Comparison of ENCODE assay signal across 27 cellular contexts in the genomic region with DNA sequence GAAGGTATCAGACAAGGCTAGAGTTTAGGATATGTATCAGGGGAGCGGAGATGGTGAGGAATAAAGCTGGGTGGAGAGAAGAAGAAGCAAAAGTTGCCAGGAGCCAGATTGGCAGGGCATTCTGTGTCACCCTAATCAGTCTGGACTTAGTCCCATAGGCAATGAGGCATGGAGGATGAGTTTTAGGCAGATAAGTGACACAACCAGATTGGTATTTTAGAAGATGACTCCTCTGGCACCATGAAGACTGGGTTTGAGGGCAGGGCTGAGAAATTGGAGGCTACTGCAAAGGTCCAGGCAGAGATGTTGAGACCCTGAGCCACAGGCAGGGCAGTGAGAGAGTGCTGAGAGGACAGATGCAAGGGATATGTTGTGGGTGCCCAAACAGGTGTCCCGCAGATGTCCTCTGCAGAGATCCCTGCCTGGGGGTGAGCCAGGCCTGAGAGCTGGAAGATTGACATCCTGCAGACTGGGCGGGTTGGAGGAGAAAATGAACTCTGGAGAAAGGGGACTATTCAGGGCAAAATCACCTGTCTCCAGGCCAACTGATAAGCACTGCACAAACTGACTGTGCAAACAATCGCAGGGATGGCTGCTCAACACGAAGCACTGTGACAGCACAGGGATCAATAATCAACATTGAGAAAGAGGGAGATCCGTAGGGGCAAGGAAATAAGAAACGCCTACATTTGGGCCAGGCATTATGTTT. TPM values are rescaled to one million over a fixed set of nuclear protein-coding genes. Genes with fewer than 3 reads are reported as not detected.
DNase-seq lines count a peak whose midpoint lies in the region; ATAC-seq and TF ChIP-seq lines count a peak whose summit lies in the region.
"Had no signal": no experiment of that assay in that cellular context is flagged by ENCODE, and none has a peak within 500 bp of the region (broad histone marks: within the 10 kb centered on the region; RNA-seq: fewer than 3 reads in every experiment).

No MANE protein-coding gene starts in this region.

- H3K9me3 Mint-ChIP-seq in activated CD4-positive, alpha-beta memory T cell treated with anti-CD3 and anti-CD28 coated beads for 36 hours: no peaks in the 10 kb centered on the region
- H3K9me3 Mint-ChIP-seq: activated T-cell treated with anti-CD3 and anti-CD28 coated beads, Interleukin-2, amount 50 U/mL, for 72 hours; immature natural killer cell; neural progenitor cell had no signal

- intact Hi-C loops in body of pancreas (cut with DNase I): no loop called here
- intact Hi-C loops in activated CD4-positive, alpha-beta memory T cell treated with anti-CD3 and anti-CD28 coated beads for 36 hours (cut with micrococcal nuclease): no loop called here

- no peak overlapping the region for H3K4me3 ChIP-seq in HUES48 (ENCODE audit: low read depth, low read length)
- H3K4me3 ChIP-seq in body of pancreas: no peak overlapping the region
- H3K4me3 ChIP-seq: ascending aorta, dorsolateral prefrontal cortex, lower lobe of right lung, neural progenitor cell, tibial artery had no signal

- DNase-seq in EH (ENCODE audit: low read depth) (peak; percentile 51), body of pancreas (peak; percentile 29 to 57 (median 42)), myocyte (ENCODE audit: low read depth) (peak; percentile 29), pons (ENCODE audit: low spot score) (no peak)
- no peak for DNase-seq in activated CD4-positive, alpha-beta memory T cell treated with anti-CD3 and anti-CD28 coated beads for 36 hours
- DNase-seq: activated naive CD4-positive, alpha-beta T cell treated with anti-CD3 and anti-CD28 coated beads, Interleukin-2, amount 50 U/mL, for 16 hours; activated T-cell treated with anti-CD3 and anti-CD28 coated beads, Interleukin-2, amount 50 U/mL, for 72 hours; AML-193; central memory CD4-positive, alpha-beta T cell; dorsolateral prefrontal cortex; H7; immature natural killer cell; KBM-7; lower lobe of right lung; NCI-H187 treated with DMSO at 0.1 percent for 48 hours; NCI-H69; SIG-M5; stimulated activated CD4-positive, alpha-beta T cell treated with anti-CD3 and anti-CD28 coated beads, Interleukin-4, amount 100 ng/mL, for 1 hour; stimulated activated naive CD8-positive, alpha-beta T cell treated with anti-CD3 and anti-CD28 coated beads, Interleukin-15, Interleukin-2, amounts not matched to agents 100 U/mL and 50 U/mL, for 24 hours; T-helper 1 cell; tibial artery had no signal

- no peak for TF ChIP-seq CTCF in body of pancreas (IDR thresholded peaks at IDR 0.05)

- no peak overlapping the region for H3K9ac ChIP-seq in HUES48 (ENCODE audit: low read depth, low read length)
- H3K9ac ChIP-seq: neural progenitor cell had no signal

- H3K4me3 Mint-ChIP-seq in activated CD4-positive, alpha-beta memory T cell treated with anti-CD3 and anti-CD28 coated beads for 36 hours: no peak overlapping the region
- H3K4me3 Mint-ChIP-seq: activated T-cell treated with anti-CD3 and anti-CD28 coated beads, Interleukin-2, amount 50 U/mL, for 72 hours; immature natural killer cell; neural progenitor cell had no signal

- no peaks in the 10 kb centered on the region for H3K27me3 Mint-ChIP-seq in activated CD4-positive, alpha-beta memory T cell treated with anti-CD3 and anti-CD28 coated beads for 36 hours

- CTCF ChIA-PET in activated CD4-positive, alpha-beta memory T cell treated with anti-CD3 and anti-CD28 coated beads for 36 hours (lab: Charles Lee): interaction anchor here (1.0 to 1.2 kb wide), 2 partner anchors 20 to 22 kb away, joined by 4 to 5 read pairs; no protein-coding TSS in a partner anchor

- WGBS in body of pancreas, 2 donors: 25 to 32% methylated on average over 7 of the region's 7 CpGs

- ATAC-seq in body of pancreas (peak; percentile 84), GM21717 (IDR thresholded peaks at IDR 0.05; ENCODE audit: unreplicated experiment) (no peak)
- ATAC-seq: activated T-cell treated with anti-CD3 and anti-CD28 coated beads, Interleukin-2, amount 50 U/mL, for 72 hours; lower lobe of right lung; stimulated activated naive CD8-positive, alpha-beta T cell treated with anti-CD3 and anti-CD28 coated beads, Interleukin-15, Interleukin-2, amounts not matched to agents 100 U/mL and 50 U/mL, for 24 hours had no signal

- no peaks in the 10 kb centered on the region for H3K4me1 Mint-ChIP-seq in activated CD4-positive, alpha-beta memory T cell treated with anti-CD3 and anti-CD28 coated beads for 36 hours (ENCODE audit: low read depth)
- H3K4me1 Mint-ChIP-seq: immature natural killer cell, neural progenitor cell had no signal

- H3K27ac ChIP-seq in HUES48 (ENCODE audit: low read depth, low read length) (peak overlapping the region; percentile 26), body of pancreas (peak overlapping the region in 3 of 4 donors; percentile 6 to 67 (median 49))
- H3K27ac ChIP-seq: ascending aorta, dorsolateral prefrontal cortex, lower lobe of right lung, neural progenitor cell, tibial artery had no signal

- no peak for TF ChIP-seq POLR2A in body of pancreas (IDR thresholded peaks at IDR 0.05)

- H3K27ac Mint-ChIP-seq in activated CD4-positive, alpha-beta memory T cell treated with anti-CD3 and anti-CD28 coated beads for 36 hours: no peak overlapping the region
- H3K27ac Mint-ChIP-seq: activated T-cell treated with anti-CD3 and anti-CD28 coated beads, Interleukin-2, amount 50 U/mL, for 72 hours; immature natural killer cell; neural progenitor cell had no signal

- H3K27me3 ChIP-seq in HUES48 (ENCODE audit: control insufficient read depth, insufficient read depth, low read length) (peaks cover 11% of the 10 kb centered on the region), body of pancreas (no peaks in the 10 kb centered on the region)
- H3K27me3 ChIP-seq: ascending aorta, tibial artery had no signal

- H3K36me3 Mint-ChIP-seq in activated CD4-positive, alpha-beta memory T cell treated with anti-CD3 and anti-CD28 coated beads for 36 hours: no peaks in the 10 kb centered on the region
- H3K36me3 Mint-ChIP-seq: immature natural killer cell, neural progenitor cell had no signal

- no peaks in the 10 kb centered on the region for H3K9me3 ChIP-seq in HUES48 (ENCODE audit: control insufficient read depth, insufficient read depth, low read length)
- no peaks in the 10 kb centered on the region for H3K9me3 ChIP-seq in body of pancreas
- H3K9me3 ChIP-seq: ascending aorta, lower lobe of right lung, tibial artery had no signal

- no peaks in the 10 kb centered on the region for H3K36me3 ChIP-seq in HUES48 (ENCODE audit: control insufficient read depth, insufficient read depth, low read length)
- no peaks in the 10 kb centered on the region for H3K36me3 ChIP-seq in body of pancreas (replicated peaks in 1 of 2; ENCODE audit: insufficient read depth in 1 of 2, low read depth in 2 of 2)
- H3K36me3 ChIP-seq: ascending aorta, lower lobe of right lung, neural progenitor cell, tibial artery had no signal

- H3K4me1 ChIP-seq in HUES48 (ENCODE audit: control insufficient read depth, insufficient read depth, low read length) (no peaks in the 10 kb centered on the region), body of pancreas (peaks cover 37% of the 10 kb centered on the region)
- H3K4me1 ChIP-seq: ascending aorta, lower lobe of right lung, neural progenitor cell had no signal

- POLR2A ChIA-PET in activated CD4-positive, alpha-beta memory T cell treated with anti-CD3 and anti-CD28 coated beads for 36 hours (lab: Charles Lee): no interaction called here

RNA-seq across cellular contexts. Expression of gene HABP2, which starts 11.9 kb away (rescaled TPM):
- 10 to 100 TPM in 1 of 2 donors, 1 to 10 TPM in 1; 9.2 to 10.6 TPM for total RNA-seq in body of pancreas
- total RNA-seq in myocyte: not detected in 2 replicates
- polyA plus RNA-seq in myocyte (2012): not detected
- not detected for total RNA-seq in activated CD4-positive, alpha-beta memory T cell treated with anti-CD3 and anti-CD28 coated beads for 36 hours
- total RNA-seq: activated T-cell treated with anti-CD3 and anti-CD28 coated beads, Interleukin-2, amount 50 U/mL, for 72 hours; ascending aorta; H7; OCI-LY7; pulmonary artery endothelial cell had no signal
- polyA plus RNA-seq: immature natural killer cell had no signal

Comparison
In these comparisons a context has a peak if more than half of its experiments do, and no peak if none do; other contexts are left out.
1. DNase-seq: peak in EH (single experiment), body of pancreas (4 of 4) and myocyte (single experiment); none in pons (single experiment) and activated CD4-positive, alpha-beta memory T cell treated with anti-CD3 and anti-CD28 coated beads for 36 hours (single experiment).
2. RNA of gene HABP2, which starts 11.9 kb away (total RNA-seq): 9.2 to 10.6 TPM in body of pancreas; not detected in myocyte and not detected in activated CD4-positive, alpha-beta memory T cell treated with anti-CD3 and anti-CD28 coated beads for 36 hours; every median in the first group is over 10 times any median in the second.